ENCODE assay signal across 8 cellular contexts in the genomic region with DNA sequence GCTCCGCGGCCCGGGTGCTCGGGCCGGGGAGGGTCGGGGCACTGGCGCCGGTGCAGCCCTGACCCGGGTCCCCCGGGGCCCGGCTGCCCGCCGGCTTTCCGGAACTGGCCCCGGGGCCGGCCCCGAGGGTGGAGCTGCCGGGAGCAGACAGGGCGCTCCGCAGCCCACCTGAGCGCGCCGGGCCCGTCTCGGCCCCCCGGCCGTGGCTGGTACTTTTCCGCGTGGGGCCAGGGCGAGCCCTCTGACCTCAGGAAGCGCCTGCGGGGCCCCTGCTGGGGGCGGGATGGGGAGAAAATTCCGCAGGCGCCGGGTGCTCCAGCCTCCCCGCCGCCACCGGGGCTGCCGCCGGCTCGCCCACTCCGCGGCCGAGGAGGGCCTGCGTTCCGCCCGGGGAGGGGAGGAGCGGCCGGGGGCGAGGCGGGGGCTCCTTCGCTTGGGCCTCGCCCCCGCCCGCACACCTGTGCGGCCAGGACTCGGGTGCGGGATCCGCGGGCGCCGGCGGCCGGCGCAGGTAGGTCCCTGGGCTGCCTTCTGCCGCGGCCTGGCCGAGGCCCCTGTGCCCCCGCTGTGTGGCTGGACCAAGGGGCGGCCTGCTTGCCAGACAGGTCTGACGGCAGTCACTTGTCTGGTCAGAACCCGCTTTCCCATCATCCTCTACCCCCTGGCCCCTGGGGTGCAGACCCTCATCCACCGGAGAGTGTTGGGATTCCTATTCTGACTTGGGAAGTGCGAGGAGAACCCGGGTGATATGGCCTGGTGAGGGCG. TPM values are rescaled to one million over a fixed set of nuclear protein-coding genes. Genes with fewer than 3 reads are reported as not detected.
DNase-seq lines count a peak whose midpoint lies in the region; ATAC-seq and TF ChIP-seq lines count a peak whose summit lies in the region.

No MANE protein-coding gene starts in this region.

- H3K27ac ChIP-seq in Panc1 (ENCODE audit: low read length), result peak overlapping the region; percentile 46
- H3K27ac ChIP-seq in dorsolateral prefrontal cortex, result peak overlapping the region; percentile 54 to 99 (median 94)
- peak overlapping the region; percentile 6 to 59 for H3K27ac ChIP-seq in aorta (ENCODE audit: low read depth in 1 of 2, low read length in 2 of 2)

- in situ Hi-C loops in Panc1 (cut with HindIII; ENCODE audit: low pct_unique_long_range_greater_than_20kb, low sequenced_read_pairs), result no loop called here

- H3K9me3 ChIP-seq in Panc1 (ENCODE audit: control insufficient read depth, insufficient read depth, low read depth, low read length), result no peaks in the 10 kb centered on the region
- no peaks in the 10 kb centered on the region for H3K9me3 ChIP-seq in mucosa of descending colon
- no peaks in the 10 kb centered on the region for H3K9me3 ChIP-seq in aorta (ENCODE audit: control insufficient read depth, low read length)

- H3K36me3 ChIP-seq in Panc1 (ENCODE audit: control insufficient read depth, insufficient read depth, low read length), result no peaks in the 10 kb centered on the region; the same call in 1 of the 2 replicates
- H3K36me3 ChIP-seq in mucosa of descending colon (ENCODE audit: low read depth), result no peaks in the 10 kb centered on the region
- peaks cover 5 to 6% of the 10 kb centered on the region in 2 donors for H3K36me3 ChIP-seq in aorta (ENCODE audit: control insufficient read depth in 1 of 2, insufficient read depth in 2 of 2, low read length in 1 of 2)

- H3K27me3 ChIP-seq in Panc1 (ENCODE audit: control insufficient read depth, insufficient read depth, low read length) (no peaks in the 10 kb centered on the region), dorsolateral prefrontal cortex (no peaks in the 10 kb centered on the region), aorta (ENCODE audit: control insufficient read depth in 1 of 2, insufficient read depth in 2 of 2, low read length in 1 of 2) (no peaks in the 10 kb centered on the region)

- POLR2A ChIA-PET in Panc1 (lab: Charles Lee), result interaction anchor here (0.6 kb wide), 3 partner anchors 46 to 1134 kb away, joined by 7 to 9 read pairs (median 7); no protein-coding TSS in a partner anchor

- H3K4me1 ChIP-seq in Panc1 (ENCODE audit: control insufficient read depth, insufficient read depth, low read length), result peaks cover 64% of the 10 kb centered on the region
- peaks cover 36% of the 10 kb centered on the region for H3K4me1 ChIP-seq in mucosa of descending colon (ENCODE audit: low read depth)
- H3K4me1 ChIP-seq in aorta (ENCODE audit: control insufficient read depth in 1 of 2, insufficient read depth in 2 of 2, low read length in 2 of 2), result peaks cover 1 to 2% of the 10 kb centered on the region in 2 donors

- H3K4me3 ChIP-seq in Panc1 (ENCODE audit: low read depth in 2 of 2, low read length in 2 of 2), result peak overlapping the region; percentile 55 to 74
- H3K4me3 ChIP-seq in dorsolateral prefrontal cortex, result peak overlapping the region; percentile 50 to 94 (median 81)
- peak overlapping the region; percentile 82 for H3K4me3 ChIP-seq in mucosa of descending colon
- peak overlapping the region; percentile 80 to 89 for H3K4me3 ChIP-seq in aorta (ENCODE audit: low read length in 2 of 2)

- CTCF ChIA-PET in Panc1 (lab: Charles Lee), result interaction anchor here (0.6 kb wide), 1 partner anchor 14 kb away, joined by 4 read pairs; no protein-coding TSS in a partner anchor

- BruUV-seq in Panc1 (replicated peaks; lab: Mats Ljungman, UMichigan), result no TSS peak

- TF ChIP-seq CTCF in Panc1 (IDR thresholded peaks at IDR 0.05) (no peak), dorsolateral prefrontal cortex (IDR thresholded peaks at IDR 0.05 in 54 of 56, conservative IDR thresholded peaks at IDR 0.05 in 2 of 56; ENCODE audit: low read depth in 1 of 56, partially characterized antibody in 56 of 56) (no peak), mucosa of descending colon (IDR thresholded peaks at IDR 0.05) (no peak)

- peak; percentile 56 for DNase-seq in stimulated activated CD4-positive, alpha-beta T cell treated with anti-CD3 and anti-CD28 coated beads, Interleukin-15, amount 100 ng/mL, for 24 hours
- no peak for DNase-seq in stimulated activated CD4-positive, alpha-beta T cell treated with anti-CD3 and anti-CD28 coated beads, Interleukin-1b, Interleukin-23, amount 100 ng/mL, for 48 hours
- DNase-seq in Panc1 (ENCODE audit: low read depth, low spot score) (no peak), dorsolateral prefrontal cortex (peak in 1 of 10 donors; percentile 50), mucosa of descending colon (peak in 2 of 3 donors; percentile 47 to 67), aorta (peak; percentile 53 to 79), NCI-H2227 treated with DMSO at 0.1 percent for 48 hours (lab: John Stamatoyannopoulos, UW) (no peak)

- peak; percentile 18 for ATAC-seq in Panc1
- ATAC-seq in mucosa of descending colon, result peak; percentile 42
- ATAC-seq in aorta (ENCODE audit: low FRiP score), result no peak
- no peak for ATAC-seq in HG03159 (IDR thresholded peaks at IDR 0.05; ENCODE audit: unreplicated experiment)

- intact Hi-C loops in Panc1 (cut with micrococcal nuclease; ENCODE audit: unreplicated experiment) (no loop called here), dorsolateral prefrontal cortex (cut with DNase I) (loop anchor here (2.0 to 5.0 kb wide), 3 partner anchors 31 to 155 kb away; partner anchors contain the start of genes BLM (in 1 of the 2) and MAN2A2 (in 1 of the 2)), mucosa of descending colon (cut with DNase I, micrococcal nuclease) (loop anchor here in 1 of 2 donors (10.0 kb wide), 1 partner anchor 157 kb away; the partner anchor contains the start of gene BLM), aorta (cut with DNase I) (loop anchor here in 1 of 2 donors (5.0 kb wide), 2 partner anchors 155 to 210 kb away; partner anchors contain the start of gene BLM)

- 1% methylated on average over 39 to 77 of the region's 77 CpGs for WGBS in aorta, 2 donors

RNA-seq across cellular contexts. Expression of gene FURIN, which starts 3.5 kb away (rescaled TPM):
- total RNA-seq in Panc1 (2021; ENCODE audit: unreplicated experiment) (62.0 TPM), dorsolateral prefrontal cortex (10 to 100 TPM; 28.0 to 73.1 (median 40.8) TPM), mucosa of descending colon (10 to 100 TPM; 65.9 to 83.4 (median 67.4) TPM), aorta (10 to 100 TPM; 62.3 to 65.8 TPM)
- 92.5 TPM for polyA plus RNA-seq in Panc1 (2012; ENCODE audit: insufficient read length)
- 10 to 100 TPM; 20.9 to 26.0 TPM for polyA plus RNA-seq in aorta

RNA-seq across cellular contexts. Expression of gene FES, which starts 12.4 kb away (rescaled TPM):
- total RNA-seq in Panc1 (2021; ENCODE audit: unreplicated experiment), result 0.64 TPM
- polyA plus RNA-seq in Panc1 (2012; ENCODE audit: insufficient read length), result 0.30 TPM
- total RNA-seq in dorsolateral prefrontal cortex, result 10 to 100 TPM in 95 of 120 experiments, 1 to 10 TPM in 25; 5.3 to 39.5 (median 13.8) TPM
- 10 to 100 TPM in 2 of 3 donors, 1 to 10 TPM in 1; 7.9 to 18.6 (median 12.1) TPM for total RNA-seq in mucosa of descending colon
- total RNA-seq in aorta, result 10 to 100 TPM; 39.8 to 68.3 TPM
- 10 to 100 TPM; 11.6 to 26.4 TPM for polyA plus RNA-seq in aorta

RNA-seq across cellular contexts. Expression of gene MAN2A2, which starts 31.2 kb away (rescaled TPM):
- total RNA-seq in Panc1 (2021; ENCODE audit: unreplicated experiment) (77.2 TPM), dorsolateral prefrontal cortex (100 to 1,000 TPM; 152 to 468 (median 226) TPM), mucosa of descending colon (10 to 100 TPM; 50.9 to 75.8 (median 75.3) TPM), aorta (10 to 100 TPM; 56.7 to 82.4 TPM)
- 102 TPM for polyA plus RNA-seq in Panc1 (2012; ENCODE audit: insufficient read length)
- polyA plus RNA-seq in aorta, result 10 to 100 TPM; 19.2 to 49.2 TPM

Comparison
In these comparisons a context has a peak if more than half of its experiments do, and no peak if none do; other contexts are left out.
1. DNase-seq: peak in stimulated activated CD4-positive, alpha-beta T cell treated with anti-CD3 and anti-CD28 coated beads, Interleukin-15, amount 100 ng/mL, for 24 hours (single experiment), mucosa of descending colon (2 of 3) and aorta (2 of 2); none in stimulated activated CD4-positive, alpha-beta T cell treated with anti-CD3 and anti-CD28 coated beads, Interleukin-1b, Interleukin-23, amount 100 ng/mL, for 48 hours (single experiment), Panc1 (single experiment) and NCI-H2227 treated with DMSO at 0.1 percent for 48 hours (single experiment).
2. ATAC-seq: peak in Panc1 (single experiment) and mucosa of descending colon (single experiment); none in aorta (single experiment) and HG03159 (single experiment).
3. H3K27ac ChIP-seq: peak in every context shown above with its lines; median percentile 94 in dorsolateral prefrontal cortex; 46 in Panc1; 32 in aorta.
4. Peak in every context shown above with its lines, with median percentiles within 50 percentile points of each other: H3K4me3 ChIP-seq.